Comparison of ENCODE assay signal across 12 cellular contexts in genomic region chr4:156638925-156639605, GRCh38.
DNase-seq lines count a peak whose midpoint lies in the region; ATAC-seq, FAIRE-seq and TF ChIP-seq lines count a peak whose summit lies in the region.
"Had no signal": no experiment of that assay in that cellular context is flagged by ENCODE, and none has a peak within 500 bp of the region (broad histone marks: within the 10 kb centered on the region; RNA-seq: fewer than 3 reads in every experiment).

No MANE protein-coding gene starts in this region.

- H3K4me1 Mint-ChIP-seq in activated CD8-positive, alpha-beta memory T cell treated with anti-CD3 and anti-CD28 coated beads, Interleukin-2, amount 10 ng/mL, durations not matched to agents 7 days and 5 days: no peaks in the 10 kb centered on the region
- H3K4me1 Mint-ChIP-seq: memory B cell had no signal

- no peaks in the 10 kb centered on the region for H3K9me1 ChIP-seq in keratinocyte (ENCODE audit: control insufficient read depth, extremely low read depth, insufficient read depth, low read length)

- H3K9me3 Mint-ChIP-seq in activated CD8-positive, alpha-beta memory T cell treated with anti-CD3 and anti-CD28 coated beads, Interleukin-2, amount 10 ng/mL, durations not matched to agents 7 days and 5 days (ENCODE audit: low read depth): peaks cover 15% of the 10 kb centered on the region

- no peaks in the 10 kb centered on the region for H4K20me1 ChIP-seq in keratinocyte (ENCODE audit: control insufficient read depth, extremely low read depth, insufficient read depth, low read length)

- dilution Hi-C loops in keratinocyte (cut with MboI; ENCODE audit: extremely low pct_ligation_motif_present, low sequenced_read_pairs): no loop called here

- H3K4me3 ChIP-seq in adipocyte (ENCODE audit: low read length) (peak overlapping the region; percentile 53), keratinocyte (ENCODE audit: control insufficient read depth in 2 of 3, extremely low read depth in 1 of 3, insufficient read depth in 2 of 3, low read depth in 1 of 3, low read length in 3 of 3) (no peak overlapping the region)

- no peaks in the 10 kb centered on the region for H3K36me3 ChIP-seq in adipocyte (ENCODE audit: control insufficient read depth, insufficient read depth, low read length, severe bottlenecking)
- no peaks in the 10 kb centered on the region for H3K36me3 ChIP-seq in keratinocyte (ENCODE audit: control insufficient read depth in 2 of 2, extremely low read depth in 1 of 2, insufficient read depth in 2 of 2, low read length in 2 of 2)

- no peak overlapping the region for H2AFZ ChIP-seq in keratinocyte (ENCODE audit: control insufficient read depth, low read length)

- CTCF ChIA-PET in activated CD8-positive, alpha-beta memory T cell treated with anti-CD3 and anti-CD28 coated beads, Interleukin-2, amount 10 ng/mL, durations not matched to agents 7 days and 5 days (lab: Charles Lee): no interaction called here

- DNase-seq in AG08395 (ENCODE audit: low spot score): peak; percentile 45
- DNase-seq in HT1080 (ENCODE audit: low read depth): peak; percentile 16
- peak; percentile 62 for DNase-seq in adipocyte (ENCODE audit: low read depth)
- no peak for DNase-seq in keratinocyte (ENCODE audit: low read depth, low spot score)
- no peak for DNase-seq in SW480 (ENCODE audit: low spot score)
- DNase-seq in activated CD8-positive, alpha-beta memory T cell treated with anti-CD3 and anti-CD28 coated beads, Interleukin-2, amount 10 ng/mL, durations not matched to agents 7 days and 5 days: no peak
- DNase-seq in dedifferentiated amniotic fluid mesenchymal stem cell (ENCODE audit: extremely low spot score): no peak
- no peak for DNase-seq in HuH-7.5 (ENCODE audit: low spot score)
- DNase-seq: activated T-cell treated with anti-CD3 and anti-CD28 coated beads for 4 hours; stimulated activated naive CD4-positive, alpha-beta T cell had no signal

- H3K27me3 ChIP-seq in adipocyte (replicated peaks; ENCODE audit: control insufficient read depth, insufficient read depth, low read length): no peaks in the 10 kb centered on the region
- no peaks in the 10 kb centered on the region for H3K27me3 ChIP-seq in keratinocyte (ENCODE audit: control insufficient read depth, extremely low read depth, insufficient read depth, low read length)

- H3K9me3 ChIP-seq in adipocyte (ENCODE audit: control insufficient read depth, low read length) (no peaks in the 10 kb centered on the region), keratinocyte (ENCODE audit: control insufficient read depth, low read depth, low read length) (no peaks in the 10 kb centered on the region)

- H3K4me3 Mint-ChIP-seq in activated CD8-positive, alpha-beta memory T cell treated with anti-CD3 and anti-CD28 coated beads, Interleukin-2, amount 10 ng/mL, durations not matched to agents 7 days and 5 days: no peak overlapping the region
- H3K4me3 Mint-ChIP-seq: memory B cell had no signal

- no peak overlapping the region for H3K27ac ChIP-seq in keratinocyte (ENCODE audit: control insufficient read depth, insufficient read depth, low read length)
- H3K27ac ChIP-seq: C4-2B had no signal

- ATAC-seq in activated CD8-positive, alpha-beta memory T cell treated with anti-CD3 and anti-CD28 coated beads, Interleukin-2, amount 10 ng/mL, durations not matched to agents 7 days and 5 days: no peak

- H3K4me1 ChIP-seq in adipocyte (ENCODE audit: control insufficient read depth, insufficient read depth, low read length) (peaks cover 12% of the 10 kb centered on the region), keratinocyte (ENCODE audit: control insufficient read depth, extremely low read depth, insufficient read depth, low read length) (no peaks in the 10 kb centered on the region)

- TF ChIP-seq CTCF in keratinocyte (optimal IDR thresholded peaks at IDR 0.05 in 1 of 3, IDR thresholded peaks at IDR 0.05 in 1 of 3, conservative IDR thresholded peaks at IDR 0.05 in 1 of 3; ENCODE audit: extremely low read depth in 1 of 3, insufficient read depth in 2 of 3, low read length in 3 of 3): no peak

- no peaks in the 10 kb centered on the region for H3K27me3 Mint-ChIP-seq in activated CD8-positive, alpha-beta memory T cell treated with anti-CD3 and anti-CD28 coated beads, Interleukin-2, amount 10 ng/mL, durations not matched to agents 7 days and 5 days
- H3K27me3 Mint-ChIP-seq: memory B cell had no signal

- H3K9ac ChIP-seq in adipocyte (ENCODE audit: low read length) (peak overlapping the region; percentile 38), keratinocyte (ENCODE audit: control insufficient read depth, extremely low read depth, insufficient read depth, low read length) (no peak overlapping the region)

- no peaks in the 10 kb centered on the region for H3K79me2 ChIP-seq in keratinocyte (ENCODE audit: control insufficient read depth, insufficient read depth, low read length)

- peak overlapping the region; percentile 1 for H3K4me2 ChIP-seq in keratinocyte (ENCODE audit: control insufficient read depth, extremely low read depth, insufficient read depth, low read depth, low read length)

- no peak overlapping the region for H3K27ac Mint-ChIP-seq in activated CD8-positive, alpha-beta memory T cell treated with anti-CD3 and anti-CD28 coated beads, Interleukin-2, amount 10 ng/mL, durations not matched to agents 7 days and 5 days
- H3K27ac Mint-ChIP-seq: memory B cell had no signal

- FAIRE-seq in keratinocyte (lab: Jason Lieb, UNC): no peak

- no peaks in the 10 kb centered on the region for H3K36me3 Mint-ChIP-seq in activated CD8-positive, alpha-beta memory T cell treated with anti-CD3 and anti-CD28 coated beads, Interleukin-2, amount 10 ng/mL, durations not matched to agents 7 days and 5 days
- H3K36me3 Mint-ChIP-seq: memory B cell had no signal

Comparison
In these comparisons a context has a peak if more than half of its experiments do, and no peak if none do; other contexts are left out.
1. DNase-seq: peak in AG08395 (single experiment), HT1080 (single experiment) and adipocyte (single experiment); none in keratinocyte (single experiment), SW480 (single experiment), activated CD8-positive, alpha-beta memory T cell treated with anti-CD3 and anti-CD28 coated beads, Interleukin-2, amount 10 ng/mL, durations not matched to agents 7 days and 5 days (single experiment), dedifferentiated amniotic fluid mesenchymal stem cell (single experiment) and HuH-7.5 (single experiment).